Comparison of ENCODE assay signal across 16 cellular contexts in the genomic region with DNA sequence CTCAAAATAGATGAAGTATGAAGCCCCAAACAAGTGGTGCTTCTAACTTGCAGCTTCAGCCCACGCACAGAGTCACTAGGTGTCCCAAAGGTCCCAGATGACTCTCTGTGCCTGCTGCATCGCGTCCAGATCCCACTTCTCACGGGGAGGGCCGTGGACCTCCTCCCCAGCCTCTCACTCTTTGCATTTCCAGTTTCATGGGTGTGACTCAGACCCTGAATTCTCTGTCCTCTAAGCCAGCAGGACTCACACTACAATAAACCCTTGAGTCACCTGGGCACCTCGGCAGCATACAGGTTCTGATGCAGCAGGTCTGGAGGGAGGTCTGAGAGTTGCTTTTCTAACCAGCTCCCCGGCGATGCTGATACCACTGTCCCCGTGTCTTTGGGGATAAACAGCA.
A peak's percentile ranks its signal among the peaks of the same experiment; 100 is the strongest.
DNase-seq lines count a peak whose midpoint lies in the region; ATAC-seq and TF ChIP-seq lines count a peak whose summit lies in the region.
"Had no signal": no experiment of that assay in that cellular context is flagged by ENCODE, and none has a peak within 500 bp of the region (broad histone marks: within the 10 kb centered on the region; RNA-seq: fewer than 3 reads in every experiment).

No MANE protein-coding gene starts in this region.

- 0 out of 5 replicates have a peak, but pooled peaks cover 0 to 2% of the 10 kb centered on the region in 2 experiments for H3K9me3 Mint-ChIP-seq in H9

- H4K91ac ChIP-seq in H9 (ENCODE audit: insufficient read length, low read depth, low read length) = no peak overlapping the region

- no peak overlapping the region for H3K56ac ChIP-seq in H9 (ENCODE audit: insufficient read length, low read depth, low read length)

- H2BK20ac ChIP-seq in H9 (ENCODE audit: low read depth, low read length, poor library complexity, severe bottlenecking) = no peak overlapping the region

- H3K23me2 ChIP-seq in H9 (ENCODE audit: insufficient read length, low read depth, low read length, poor library complexity, severe bottlenecking) = no peaks in the 10 kb centered on the region

- no peaks in the 10 kb centered on the region for H3K4me1 Mint-ChIP-seq in H9
- H3K4me1 Mint-ChIP-seq: CD14-positive monocyte had no signal

- no peaks in the 10 kb centered on the region for H3K79me1 ChIP-seq in H9 (ENCODE audit: insufficient read depth, low read depth, low read length, poor library complexity, severe bottlenecking)

- no peak overlapping the region for H3K4me2 ChIP-seq in H9 (ENCODE audit: insufficient read depth, insufficient read length, low read length)
- H3K4me2 ChIP-seq: A549, KMS-11 had no signal

- no peak overlapping the region for H3K14ac ChIP-seq in H9 (ENCODE audit: insufficient read depth, low read length)

- no peak overlapping the region for H4K5ac ChIP-seq in H9 (ENCODE audit: insufficient read length, low read depth, low read length)

- H3K4me1 ChIP-seq in H9 (ENCODE audit: insufficient read depth, low read length) = no peaks in the 10 kb centered on the region
- H3K4me1 ChIP-seq: A549, HAP-1 had no signal

- H2BK120ac ChIP-seq in H9 (ENCODE audit: low read depth, low read length, poor library complexity, severe bottlenecking) = no peak overlapping the region

- peak overlapping the region; percentile 11 for H3K18ac ChIP-seq in H9 (ENCODE audit: insufficient read length, low read depth, low read length)

- no peak overlapping the region for H3K23ac ChIP-seq in H9 (ENCODE audit: insufficient read length, low read depth, low read length)

- no peaks in the 10 kb centered on the region for H3K27me3 ChIP-seq in H9 (ENCODE audit: insufficient read depth, low read length)

- H2BK12ac ChIP-seq in H9 (ENCODE audit: insufficient read length, low read depth, low read length) = no peak overlapping the region

- H3K9ac ChIP-seq in H9 (ENCODE audit: extremely low read depth, insufficient read length, low read length) = no peak overlapping the region
- H3K9ac ChIP-seq: KMS-11 had no signal

- H2BK15ac ChIP-seq in H9 (ENCODE audit: low read depth, low read length) = no peak overlapping the region

- DNase-seq in GM19240 (ENCODE audit: insufficient read length, low spot score) = peak; percentile 23
- DNase-seq in H9 = no peak
- DNase-seq in epithelial cell of esophagus (ENCODE audit: low read depth) = peak; percentile 40
- no peak for DNase-seq in activated gamma-delta T cell (lab: John Stamatoyannopoulos, UW)
- no peak for DNase-seq in Kasumi-1 (lab: John Stamatoyannopoulos, UW)
- no peak for DNase-seq in ureter (ENCODE audit: low spot score)
- DNase-seq: NCI-H1930, NCI-H510A, NCI-H82 had no signal

- no peaks in the 10 kb centered on the region for H3K27me3 Mint-ChIP-seq in H9 (ENCODE audit: low read depth)

- no peaks in the 10 kb centered on the region for H3K79me2 ChIP-seq in H9 (ENCODE audit: insufficient read depth, low read length)

- H2AFZ ChIP-seq in H9 (ENCODE audit: low read length) = no peak overlapping the region

- no peak overlapping the region for H3K4ac ChIP-seq in H9 (ENCODE audit: low read depth, low read length)

- no peaks in the 10 kb centered on the region for H4K20me1 ChIP-seq in H9 (ENCODE audit: control insufficient read depth, insufficient read depth, insufficient read length)

- WGBS in H9 (ENCODE audit: extremely low coverage, insufficient read length, low lambda C conversion rate) = no CpG with 5 or more reads among the region's 9 CpGs

- H3K27ac ChIP-seq in H9 (ENCODE audit: insufficient read length, low read depth, low read length) = no peak overlapping the region
- H3K27ac ChIP-seq: A549, KMS-11 had no signal

- no peaks in the 10 kb centered on the region; a peak in 1 of 7 replicates for H3K36me3 Mint-ChIP-seq in H9 (ENCODE audit: insufficient read depth in 1 of 3, low read depth in 3 of 3)
- H3K36me3 Mint-ChIP-seq: CD14-positive monocyte had no signal

- no peak overlapping the region for H4K8ac ChIP-seq in H9 (replicated peaks; ENCODE audit: insufficient read length, low read depth, low read length)

- no peak overlapping the region for H3K4me3 Mint-ChIP-seq in H9
- H3K4me3 Mint-ChIP-seq: CD14-positive monocyte had no signal

- no peak overlapping the region for H3K4me3 ChIP-seq in epithelial cell of esophagus (ENCODE audit: low read length)
- H3K4me3 ChIP-seq: A549, HAP-1 had no signal

- no peak for TF ChIP-seq CTCF in H9 (conservative IDR thresholded peaks at IDR 0.05)
- no peak for TF ChIP-seq CTCF in epithelial cell of esophagus (IDR thresholded peaks at IDR 0.05; ENCODE audit: insufficient read depth, low read depth, low read length, missing control alignments)

- H2BK5ac ChIP-seq in H9 (ENCODE audit: insufficient read length, low read length) = no peak overlapping the region

- H3K27ac Mint-ChIP-seq in H9 = no peak overlapping the region

- H3K9me3 ChIP-seq in H9 (ENCODE audit: control insufficient read depth, low read depth, low read length) = no peaks in the 10 kb centered on the region
- H3K9me3 ChIP-seq: A549, HAP-1 had no signal

- no peak overlapping the region for H3T11ph ChIP-seq in H9 (ENCODE audit: low read length)

- H2AK5ac ChIP-seq in H9 (ENCODE audit: insufficient read length, low read length) = no peak overlapping the region

- ATAC-seq in HG03520 (IDR thresholded peaks at IDR 0.05; ENCODE audit: unreplicated experiment) (peak; percentile 61), GM18909 (IDR thresholded peaks at IDR 0.05; ENCODE audit: poor library complexity, unreplicated experiment) (no peak)
- ATAC-seq: A549, HepG2 had no signal

Comparison
In these comparisons a context has a peak if more than half of its experiments do, and no peak if none do; other contexts are left out.
1. DNase-seq: peak in GM19240 (single experiment) and epithelial cell of esophagus (single experiment); none in H9 (single experiment), activated gamma-delta T cell (single experiment), Kasumi-1 (0 of 2) and ureter (single experiment).